16 cellular contexts compared by ENCODE assay signal in the genomic region with DNA sequence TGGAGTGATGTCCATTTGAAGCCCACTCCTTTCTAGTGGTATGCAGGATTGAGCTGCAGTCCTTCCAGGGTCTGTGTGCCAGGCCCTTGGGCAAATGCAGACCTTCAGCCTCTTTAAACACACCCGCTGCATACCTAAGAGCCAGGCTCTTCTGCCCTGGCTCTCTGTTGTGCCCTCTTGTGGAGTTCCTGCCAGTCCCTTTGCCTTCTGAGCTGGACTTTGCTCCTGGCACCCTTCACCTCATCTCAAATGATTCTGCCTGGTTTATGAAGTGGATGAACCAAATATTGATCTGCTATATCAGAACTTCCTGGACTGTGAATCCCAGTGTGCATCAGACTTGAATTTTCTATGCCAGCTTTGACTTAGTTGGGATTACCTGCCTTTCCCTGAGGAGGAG.
DNase-seq lines count a peak whose midpoint lies in the region; ATAC-seq and TF ChIP-seq lines count a peak whose summit lies in the region.
"Had no signal": no experiment of that assay in that cellular context is flagged by ENCODE, and none has a peak within 500 bp of the region (broad histone marks: within the 10 kb centered on the region; RNA-seq: fewer than 3 reads in every experiment).

No MANE protein-coding gene starts in this region.

- H3K4me1 ChIP-seq in colonic mucosa: no peaks in the 10 kb centered on the region
- no peaks in the 10 kb centered on the region for H3K4me1 ChIP-seq in mucosa of descending colon (ENCODE audit: low read depth)
- peaks cover 0 to 3% (median 0%) of the 10 kb centered on the region in 4 donors for H3K4me1 ChIP-seq in transverse colon
- H3K4me1 ChIP-seq in esophagus muscularis mucosa: no peaks in the 10 kb centered on the region
- H3K4me1 ChIP-seq: A549 had no signal

- no peaks in the 10 kb centered on the region for H3K36me3 Mint-ChIP-seq in activated T-helper 17 cell treated with anti-CD3 and anti-CD28 coated beads, Interleukin-2, amount 50 U/mL, for 72 hours (ENCODE audit: low read depth)
- no peaks in the 10 kb centered on the region for H3K36me3 Mint-ChIP-seq in activated CD4-positive, alpha-beta T cell treated with anti-CD3 and anti-CD28 coated beads, Interleukin-2, amount 10 ng/mL, durations not matched to agents 24 days and 14 days (ENCODE audit: low read depth)
- H3K36me3 Mint-ChIP-seq: CD14-positive monocyte; CD8-positive, alpha-beta T cell had no signal

- H3K27ac ChIP-seq in colonic mucosa (no peak overlapping the region), transverse colon (no peak overlapping the region), esophagus muscularis mucosa (replicated peaks in 1 of 4) (no peak overlapping the region)
- H3K27ac ChIP-seq: A549, HL-60 had no signal

- peaks cover 18% of the 10 kb centered on the region for H3K27me3 Mint-ChIP-seq in activated T-helper 17 cell treated with anti-CD3 and anti-CD28 coated beads, Interleukin-2, amount 50 U/mL, for 72 hours
- H3K27me3 Mint-ChIP-seq in activated CD4-positive, alpha-beta T cell treated with anti-CD3 and anti-CD28 coated beads, Interleukin-2, amount 10 ng/mL, durations not matched to agents 24 days and 14 days: no peaks in the 10 kb centered on the region

- H3K4me3 Mint-ChIP-seq in activated T-helper 17 cell treated with anti-CD3 and anti-CD28 coated beads, Interleukin-2, amount 50 U/mL, for 72 hours: no peak overlapping the region
- H3K4me3 Mint-ChIP-seq in activated CD4-positive, alpha-beta T cell treated with anti-CD3 and anti-CD28 coated beads, Interleukin-2, amount 10 ng/mL, durations not matched to agents 24 days and 14 days: no peak overlapping the region
- H3K4me3 Mint-ChIP-seq: CD14-positive monocyte; CD8-positive, alpha-beta T cell; IgD-negative memory B cell had no signal

- peaks cover 6% of the 10 kb centered on the region for H3K9me3 Mint-ChIP-seq in activated T-helper 17 cell treated with anti-CD3 and anti-CD28 coated beads, Interleukin-2, amount 50 U/mL, for 72 hours
- H3K9me3 Mint-ChIP-seq in activated CD4-positive, alpha-beta T cell treated with anti-CD3 and anti-CD28 coated beads, Interleukin-2, amount 10 ng/mL, durations not matched to agents 24 days and 14 days: peaks cover 11% of the 10 kb centered on the region
- H3K9me3 Mint-ChIP-seq: CD8-positive, alpha-beta T cell had no signal

- no peak overlapping the region for H3K9ac ChIP-seq in colonic mucosa (ENCODE audit: low read depth in 2 of 2, low read length in 2 of 2)

- peak; percentile 5 for DNase-seq in HT-29 (ENCODE audit: low spot score)
- DNase-seq in colonic mucosa: peak; percentile 28
- peak in 2 of 3 donors; percentile 53 to 61 for DNase-seq in mucosa of descending colon
- DNase-seq in transverse colon: peak; percentile 39
- no peak for DNase-seq in activated CD4-positive, alpha-beta T cell treated with anti-CD3 and anti-CD28 coated beads, Interleukin-2, amount 10 ng/mL, durations not matched to agents 24 days and 14 days
- DNase-seq in esophagus muscularis mucosa (ENCODE audit: extremely low spot score): no peak
- DNase-seq: CD8-positive, alpha-beta T cell; COR-L47; DMS153; GF-D8 had no signal

- 90 to 100% methylated on average over 1 of the region's 1 CpG for WGBS in transverse colon (ENCODE audit: low coverage in 1 of 2), 2 donors
- 91% methylated on average over 1 of the region's 1 CpG for WGBS in esophagus muscularis mucosa

- H3K4me1 Mint-ChIP-seq in activated T-helper 17 cell treated with anti-CD3 and anti-CD28 coated beads, Interleukin-2, amount 50 U/mL, for 72 hours: no peaks in the 10 kb centered on the region
- H3K4me1 Mint-ChIP-seq in activated CD4-positive, alpha-beta T cell treated with anti-CD3 and anti-CD28 coated beads, Interleukin-2, amount 10 ng/mL, durations not matched to agents 24 days and 14 days: no peaks in the 10 kb centered on the region
- H3K4me1 Mint-ChIP-seq: CD14-positive monocyte had no signal

- no peaks in the 10 kb centered on the region for H3K9me3 ChIP-seq in colonic mucosa
- no peaks in the 10 kb centered on the region for H3K9me3 ChIP-seq in mucosa of descending colon
- H3K9me3 ChIP-seq in transverse colon: no peaks in the 10 kb centered on the region
- no peaks in the 10 kb centered on the region for H3K9me3 ChIP-seq in esophagus muscularis mucosa

- no peak for TF ChIP-seq EP300 in transverse colon (IDR thresholded peaks at IDR 0.05; ENCODE audit: low read depth)
- no peak for TF ChIP-seq EP300 in esophagus muscularis mucosa (IDR thresholded peaks at IDR 0.05)

- no peak overlapping the region for H3K27ac Mint-ChIP-seq in activated T-helper 17 cell treated with anti-CD3 and anti-CD28 coated beads, Interleukin-2, amount 50 U/mL, for 72 hours
- H3K27ac Mint-ChIP-seq in activated CD4-positive, alpha-beta T cell treated with anti-CD3 and anti-CD28 coated beads, Interleukin-2, amount 10 ng/mL, durations not matched to agents 24 days and 14 days: no peak overlapping the region
- H3K27ac Mint-ChIP-seq: CD14-positive monocyte; CD8-positive, alpha-beta T cell; IgD-negative memory B cell had no signal

- H3K27me3 ChIP-seq in colonic mucosa (no peaks in the 10 kb centered on the region), transverse colon (no peaks in the 10 kb centered on the region), esophagus muscularis mucosa (no peaks in the 10 kb centered on the region)

- ATAC-seq in mucosa of descending colon: peak; percentile 86
- ATAC-seq in activated T-helper 17 cell treated with anti-CD3 and anti-CD28 coated beads, Interleukin-2, amount 50 U/mL, for 72 hours (replicated peaks): no peak
- ATAC-seq: A549; CD8-positive, alpha-beta T cell; HCT116 had no signal

- intact Hi-C loops in colonic mucosa (cut with DNase I) (loop anchor here (10.0 kb wide), 1 partner anchor 120 kb away; no protein-coding TSS in a partner anchor), mucosa of descending colon (cut with DNase I, micrococcal nuclease) (no loop called here), transverse colon (cut with DNase I; ENCODE audit: low total_unique reads) (no loop called here), esophagus muscularis mucosa (cut with DNase I) (no loop called here)
- intact Hi-C loops in activated CD4-positive, alpha-beta T cell treated with anti-CD3 and anti-CD28 coated beads, Interleukin-2, amount 10 ng/mL, durations not matched to agents 24 days and 14 days (cut with micrococcal nuclease): no loop called here

- TF ChIP-seq POLR2A in transverse colon (IDR thresholded peaks at IDR 0.05) (no peak), esophagus muscularis mucosa (IDR thresholded peaks at IDR 0.05; ENCODE audit: low read depth) (no peak)

- TF ChIP-seq CTCF in colonic mucosa (IDR thresholded peaks at IDR 0.05): no peak
- no peak for TF ChIP-seq CTCF in mucosa of descending colon (IDR thresholded peaks at IDR 0.05)
- TF ChIP-seq CTCF in transverse colon (IDR thresholded peaks at IDR 0.05): peak in 3 of 5 experiments; percentile 23 to 48 (median 34)
- no peak for TF ChIP-seq CTCF in esophagus muscularis mucosa (IDR thresholded peaks at IDR 0.05)

- H3K4me3 ChIP-seq in colonic mucosa (no peak overlapping the region), mucosa of descending colon (no peak overlapping the region), transverse colon (no peak overlapping the region), esophagus muscularis mucosa (no peak overlapping the region)
- H3K4me3 ChIP-seq: A549 had no signal

- H3K36me3 ChIP-seq in colonic mucosa (no peaks in the 10 kb centered on the region), mucosa of descending colon (ENCODE audit: low read depth) (no peaks in the 10 kb centered on the region), transverse colon (no peaks in the 10 kb centered on the region), esophagus muscularis mucosa (no peaks in the 10 kb centered on the region)

- in situ Hi-C loops in transverse colon (cut with MboI; ENCODE audit: low pct_ligation_motif_present in 1 of 4, low pct_unique_long_range_greater_than_20kb in 1 of 4, low sequenced_read_pairs in 3 of 4): no loop called here

Comparison
In these comparisons a context has a peak if more than half of its experiments do, and no peak if none do; other contexts are left out.
1. DNase-seq: peak in HT-29 (single experiment), colonic mucosa (single experiment), mucosa of descending colon (2 of 3) and transverse colon (single experiment); none in activated CD4-positive, alpha-beta T cell treated with anti-CD3 and anti-CD28 coated beads, Interleukin-2, amount 10 ng/mL, durations not matched to agents 24 days and 14 days (single experiment) and esophagus muscularis mucosa (single experiment).
2. CTCF ChIP-seq: peak in transverse colon (3 of 5); none in colonic mucosa (single experiment), mucosa of descending colon (single experiment) and esophagus muscularis mucosa (0 of 3).